16 cellular contexts compared by ENCODE assay signal in genomic region chr3:134609821-134610454, GRCh38. TPM values are rescaled to one million over a fixed set of nuclear protein-coding genes. Genes with fewer than 3 reads are reported as not detected.
A peak's percentile ranks its signal among the peaks of the same experiment; 100 is the strongest.
DNase-seq lines count a peak whose midpoint lies in the region; ATAC-seq and TF ChIP-seq lines count a peak whose summit lies in the region.
"Had no signal": no experiment of that assay in that cellular context is flagged by ENCODE, and none has a peak within 500 bp of the region (broad histone marks: within the 10 kb centered on the region; RNA-seq: fewer than 3 reads in every experiment).

No MANE protein-coding gene starts in this region.

- H3K9me3 Mint-ChIP-seq in osteocyte (ENCODE audit: unreplicated experiment) = no peaks in the 10 kb centered on the region
- H3K9me3 Mint-ChIP-seq: HFFc6 had no signal

- DNase-seq in Ammon's horn (ENCODE audit: low spot score) = peak; percentile 1
- DNase-seq in D341Med (ENCODE audit: low spot score) = peak; percentile 7
- peak; percentile 11 for DNase-seq in colonic mucosa
- peak; percentile 76 for DNase-seq in osteocyte (ENCODE audit: extremely low spot score, unreplicated experiment)
- no peak for DNase-seq in NCI-H526 (lab: John Stamatoyannopoulos, UW)
- no peak for DNase-seq in stimulated activated naive CD8-positive, alpha-beta T cell treated with anti-CD3 and anti-CD28 coated beads, Interleukin-15, Interleukin-2, amounts not matched to agents 100 U/mL and 50 U/mL, for 24 hours
- DNase-seq: ACHN, GDM1, HFFc6, NCI-H146, NCI-H2081 treated with DMSO at 0.1 percent for 48 hours, NCI-H226 had no signal

- H3K36me3 Mint-ChIP-seq in osteocyte (ENCODE audit: unreplicated experiment) = no peaks in the 10 kb centered on the region

- H3K27me3 ChIP-seq in colonic mucosa = no peaks in the 10 kb centered on the region

- no peak overlapping the region for H3K27ac ChIP-seq in colonic mucosa
- H3K27ac ChIP-seq: C4-2B had no signal

- intact Hi-C loops in colonic mucosa (cut with DNase I) = loop anchor here (10.0 kb wide), 1 partner anchor 1285 kb away; no protein-coding TSS in a partner anchor

- H3K27ac Mint-ChIP-seq in osteocyte (ENCODE audit: unreplicated experiment) = no peak overlapping the region
- H3K27ac Mint-ChIP-seq: HFFc6 had no signal

- ATAC-seq in SK-N-SH treated with all-trans-retinoic acid at 6 μM for 48 hours = no peak
- ATAC-seq in stimulated activated naive CD8-positive, alpha-beta T cell treated with anti-CD3 and anti-CD28 coated beads, Interleukin-15, Interleukin-2, amounts not matched to agents 100 U/mL and 50 U/mL, for 24 hours = no peak

- peaks cover 23% of the 10 kb centered on the region for H3K27me3 Mint-ChIP-seq in osteocyte (ENCODE audit: unreplicated experiment)

- no peaks in the 10 kb centered on the region for H3K4me1 Mint-ChIP-seq in osteocyte (ENCODE audit: unreplicated experiment)

- no peak overlapping the region for H3K4me3 ChIP-seq in colonic mucosa

- no peak overlapping the region for H3K4me3 Mint-ChIP-seq in osteocyte (ENCODE audit: unreplicated experiment)
- H3K4me3 Mint-ChIP-seq: HFFc6 had no signal

- no peak for TF ChIP-seq CTCF in colonic mucosa (IDR thresholded peaks at IDR 0.05)
- no peak for TF ChIP-seq CTCF in osteocyte (IDR thresholded peaks at IDR 0.05)

- no peak overlapping the region for H3K9ac ChIP-seq in colonic mucosa (ENCODE audit: low read depth in 2 of 2, low read length in 2 of 2)

- no peaks in the 10 kb centered on the region for H3K4me1 ChIP-seq in colonic mucosa

- H3K36me3 ChIP-seq in colonic mucosa = no peaks in the 10 kb centered on the region

- H3K9me3 ChIP-seq in colonic mucosa = no peaks in the 10 kb centered on the region

TF ChIP-seq in SK-N-SH treated with all-trans-retinoic acid at 6 μM for 48 hours, 23 proteins besides CTCF, POLR2A, EP300 and RAD21:
- TF ChIP-seq RARB (CRISPR knock-in tag; IDR thresholded peaks at IDR 0.05) (no peak), BACH2 (CRISPR knock-in tag; IDR thresholded peaks at IDR 0.05; ENCODE audit: borderline replicate concordance) (no peak), TOX (CRISPR knock-in tag; IDR thresholded peaks at IDR 0.05; ENCODE audit: borderline replicate concordance) (no peak), ISL1 (CRISPR knock-in tag; IDR thresholded peaks at IDR 0.05) (no peak), SNAI2 (CRISPR knock-in tag; IDR thresholded peaks at IDR 0.05) (no peak), ARNTL (CRISPR knock-in tag; IDR thresholded peaks at IDR 0.05; ENCODE audit: borderline replicate concordance, low read depth) (no peak), OSR1 (CRISPR knock-in tag; IDR thresholded peaks at IDR 0.05) (no peak), ZNF565 (CRISPR knock-in tag; conservative IDR thresholded peaks at IDR 0.05; ENCODE audit: low read depth) (no peak), ZNF8 (CRISPR knock-in tag; IDR thresholded peaks at IDR 0.05) (no peak), CREB5 (CRISPR knock-in tag; IDR thresholded peaks at IDR 0.05; ENCODE audit: low read depth) (no peak), PATZ1 (CRISPR knock-in tag; IDR thresholded peaks at IDR 0.05; ENCODE audit: borderline replicate concordance) (no peak), ZNF70 (CRISPR knock-in tag; IDR thresholded peaks at IDR 0.05) (no peak), CSRNP3 (CRISPR knock-in tag; IDR thresholded peaks at IDR 0.05) (no peak)
- TF ChIP-seq, protein P1, sequence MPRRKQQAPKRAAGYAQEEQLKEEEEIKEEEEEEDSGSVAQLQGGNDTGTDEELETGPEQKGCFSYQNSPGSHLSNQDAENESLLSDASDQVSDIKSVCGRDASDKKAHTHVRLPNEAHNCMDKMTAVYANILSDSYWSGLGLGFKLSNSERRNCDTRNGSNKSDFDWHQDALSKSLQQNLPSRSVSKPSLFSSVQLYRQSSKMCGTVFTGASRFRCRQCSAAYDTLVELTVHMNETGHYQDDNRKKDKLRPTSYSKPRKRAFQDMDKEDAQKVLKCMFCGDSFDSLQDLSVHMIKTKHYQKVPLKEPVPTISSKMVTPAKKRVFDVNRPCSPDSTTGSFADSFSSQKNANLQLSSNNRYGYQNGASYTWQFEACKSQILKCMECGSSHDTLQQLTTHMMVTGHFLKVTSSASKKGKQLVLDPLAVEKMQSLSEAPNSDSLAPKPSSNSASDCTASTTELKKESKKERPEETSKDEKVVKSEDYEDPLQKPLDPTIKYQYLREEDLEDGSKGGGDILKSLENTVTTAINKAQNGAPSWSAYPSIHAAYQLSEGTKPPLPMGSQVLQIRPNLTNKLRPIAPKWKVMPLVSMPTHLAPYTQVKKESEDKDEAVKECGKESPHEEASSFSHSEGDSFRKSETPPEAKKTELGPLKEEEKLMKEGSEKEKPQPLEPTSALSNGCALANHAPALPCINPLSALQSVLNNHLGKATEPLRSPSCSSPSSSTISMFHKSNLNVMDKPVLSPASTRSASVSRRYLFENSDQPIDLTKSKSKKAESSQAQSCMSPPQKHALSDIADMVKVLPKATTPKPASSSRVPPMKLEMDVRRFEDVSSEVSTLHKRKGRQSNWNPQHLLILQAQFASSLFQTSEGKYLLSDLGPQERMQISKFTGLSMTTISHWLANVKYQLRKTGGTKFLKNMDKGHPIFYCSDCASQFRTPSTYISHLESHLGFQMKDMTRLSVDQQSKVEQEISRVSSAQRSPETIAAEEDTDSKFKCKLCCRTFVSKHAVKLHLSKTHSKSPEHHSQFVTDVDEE (CRISPR knock-in tag; IDR thresholded peaks at IDR 0.05) = no peak

RNA-seq across cellular contexts. Expression of gene KY, which starts 40.9 kb away (rescaled TPM):
- total RNA-seq in colonic mucosa (under 1 TPM; 0.32 to 0.44 TPM), osteocyte (not detected in 2 replicates)
- total RNA-seq: HT-29, OCI-LY7 had no signal

Comparison
In these comparisons a context has a peak if more than half of its experiments do, and no peak if none do; other contexts are left out.
1. DNase-seq: peak in Ammon's horn (single experiment), D341Med (single experiment), colonic mucosa (single experiment) and osteocyte (single experiment); none in NCI-H526 (0 of 2) and stimulated activated naive CD8-positive, alpha-beta T cell treated with anti-CD3 and anti-CD28 coated beads, Interleukin-15, Interleukin-2, amounts not matched to agents 100 U/mL and 50 U/mL, for 24 hours (single experiment).